Comparison of ENCODE assay signal across 9 cellular contexts in genomic region chr5:138653502-138653901, GRCh38.
DNase-seq lines count a peak whose midpoint lies in the region; ATAC-seq and TF ChIP-seq lines count a peak whose summit lies in the region.
"Had no signal": no experiment of that assay in that cellular context is flagged by ENCODE, and none has a peak within 500 bp of the region (broad histone marks: within the 10 kb centered on the region; RNA-seq: fewer than 3 reads in every experiment).

No MANE protein-coding gene starts in this region.

- peaks cover 2% of the 10 kb centered on the region for H3K4me1 ChIP-seq in adipocyte (ENCODE audit: control insufficient read depth, insufficient read depth, low read length)

- TF ChIP-seq POLR2A in lower leg skin (IDR thresholded peaks at IDR 0.05), result no peak

- no peaks in the 10 kb centered on the region for H3K36me3 ChIP-seq in adipocyte (ENCODE audit: control insufficient read depth, insufficient read depth, low read length, severe bottlenecking)

- peaks cover 14% of the 10 kb centered on the region for H3K27me3 ChIP-seq in adipocyte (replicated peaks; ENCODE audit: control insufficient read depth, insufficient read depth, low read length)

- intact Hi-C loops in lower leg skin (cut with DNase I; ENCODE audit: low total_unique reads), result no loop called here

- H3K9ac ChIP-seq in adipocyte (ENCODE audit: low read length), result no peak overlapping the region

- ATAC-seq in GM19023 (IDR thresholded peaks at IDR 0.05; ENCODE audit: unreplicated experiment) (no peak), GM18519 (IDR thresholded peaks at IDR 0.05; ENCODE audit: low FRiP score, unreplicated experiment) (no peak)

- DNase-seq in DMS53 (lab: John Stamatoyannopoulos, UW), result peak; percentile 50
- DNase-seq in DMS53 treated with DMSO at 0.1 percent for 48 hours (lab: John Stamatoyannopoulos, UW; ENCODE audit: unreplicated experiment), result no peak
- no peak for DNase-seq in HFF-Myc (ENCODE audit: extremely low read depth, low read depth)
- DNase-seq in adipocyte (ENCODE audit: low read depth), result peak; percentile 27
- peak; percentile 40 for DNase-seq in kidney tubule cell (ENCODE audit: low spot score)
- no peak for DNase-seq in lower leg skin (ENCODE audit: low spot score in 2 of 2)
- DNase-seq: 8988T had no signal

- H3K4me3 ChIP-seq in HFF-Myc (replicated peaks; ENCODE audit: low read depth, low read length) (no peak overlapping the region), adipocyte (ENCODE audit: low read length) (no peak overlapping the region), lower leg skin (ENCODE audit: low read depth, poor library complexity, severe bottlenecking) (no peak overlapping the region)

- 57 to 68% methylated on average over 4 of the region's 4 CpGs for WGBS in lower leg skin, 2 donors

- no peaks in the 10 kb centered on the region for H3K9me3 ChIP-seq in adipocyte (ENCODE audit: control insufficient read depth, low read length)

- TF ChIP-seq CTCF in HFF-Myc (IDR thresholded peaks at IDR 0.05; ENCODE audit: low read depth, low read length, missing control alignments), result peak; percentile 48
- TF ChIP-seq CTCF in lower leg skin (IDR thresholded peaks at IDR 0.05), result no peak

Comparison
In these comparisons a context has a peak if more than half of its experiments do, and no peak if none do; other contexts are left out.
1. DNase-seq: peak in DMS53 (single experiment), adipocyte (single experiment) and kidney tubule cell (single experiment); none in DMS53 treated with DMSO at 0.1 percent for 48 hours (single experiment), HFF-Myc (single experiment) and lower leg skin (0 of 2).